6 cellular contexts compared by ENCODE assay signal in genomic region chr11:1347411-1347999, GRCh38. TPM values are rescaled to one million over a fixed set of nuclear protein-coding genes. Genes with fewer than 3 reads are reported as not detected.
A peak's percentile ranks its signal among the peaks of the same experiment; 100 is the strongest.
DNase-seq lines count a peak whose midpoint lies in the region; ATAC-seq, FAIRE-seq and TF ChIP-seq lines count a peak whose summit lies in the region.
"Not testable (repeated sequence)": the region's sequence is repeated elsewhere in the genome, so short reads cannot be mapped to it uniquely, and the experiment has no call there.

No MANE protein-coding gene starts in this region.

- not testable (repeated sequence) for TF ChIP-seq POLR2A in K562 (conservative IDR thresholded peaks at IDR 0.05); spleen (IDR thresholded peaks at IDR 0.05)

- not testable (repeated sequence) for TF ChIP-seq RAD21 in K562 (CRISPR knock-in tag; conservative IDR thresholded peaks at IDR 0.05 in 1 of 2, IDR thresholded peaks at IDR 0.05 in 1 of 2)

- H3K4me2 ChIP-seq in K562 (ENCODE audit: insufficient read depth, low read length): not testable (repeated sequence)

- peak; percentile 5 for DNase-seq in D341Med (ENCODE audit: low spot score)
- DNase-seq in K562 (ENCODE audit: extremely low read depth in 1 of 4, low spot score in 3 of 4): not testable (repeated sequence)
- peak; percentile 41 for DNase-seq in islet precursor cell
- peak; percentile 49 for DNase-seq in mesenteric fat pad (ENCODE audit: low spot score)
- peak; percentile 3 for DNase-seq in retina
- DNase-seq in spleen: peak; percentile 61

- CTCF ChIA-PET in K562 (lab: Yijun Ruan, JAX; ENCODE audit: low intra/inter-chr PET ratio): not testable (repeated sequence)

- in situ Hi-C loops in K562 (cut with MboI): not testable (repeated sequence)

- ATAC-seq in K562: not testable (repeated sequence)

- peaks cover 0 to 19% of the 10 kb centered on the region in 2 experiments; a peak in 2 of 5 replicates for H3K4me1 ChIP-seq in K562 (replicated peaks in 1 of 2; ENCODE audit: control insufficient read depth in 2 of 2, insufficient read depth in 2 of 2, low read length in 2 of 2)
- not testable (repeated sequence) for H3K4me1 ChIP-seq in spleen

- not testable (repeated sequence) for H3K79me2 ChIP-seq in K562 (ENCODE audit: control insufficient read depth, insufficient read depth, low read length)

- H3K9me3 ChIP-seq in K562 (replicated peaks; ENCODE audit: control insufficient read depth, insufficient read depth, low read depth, low read length); spleen: not testable (repeated sequence)

- H3K27me3 ChIP-seq in K562 (ENCODE audit: control insufficient read depth in 2 of 2, insufficient read depth in 2 of 2, low read length in 2 of 2) (peaks cover 32 to 71% of the 10 kb centered on the region in 2 experiments; a peak in 4 of 5 replicates), spleen (replicated peaks in 1 of 7) (peaks cover 0 to 10% (median 0%) of the 10 kb centered on the region in 7 donors)

- POLR2A ChIA-PET in K562 (lab: Yijun Ruan, JAX): not testable (repeated sequence)

- intact Hi-C loops in K562 (cut with micrococcal nuclease); spleen (cut with DNase I; ENCODE audit: low total_unique reads): not testable (repeated sequence)

- H3K9ac ChIP-seq in K562 (ENCODE audit: insufficient read depth in 1 of 2, low read depth in 2 of 2, low read length in 2 of 2): not testable (repeated sequence)

- not testable (repeated sequence) for H4K20me1 ChIP-seq in K562 (replicated peaks; ENCODE audit: control insufficient read depth, insufficient read depth, low read length)

- H3K27ac ChIP-seq in K562 (ENCODE audit: extremely low read depth, low read depth, low read length); spleen: not testable (repeated sequence)

- H2AFZ ChIP-seq in K562 (ENCODE audit: low read depth, low read length): not testable (repeated sequence)

- H3K4me3 ChIP-seq in K562, spleen: not testable (repeated sequence)

- not testable (repeated sequence) for H3K36me3 ChIP-seq in K562 (ENCODE audit: control insufficient read depth, insufficient read depth, low read length); spleen

- 4% methylated on average over 15 of the region's 18 CpGs for WGBS in K562 (ENCODE audit: insufficient coverage, low coverage, missing lambda C conversion rate)
- 92 to 95% (median 94%) methylated on average over 16 to 18 of the region's 18 CpGs for WGBS in spleen, 5 donors

- FAIRE-seq in K562 (lab: Jason Lieb, UNC): not testable (repeated sequence)

- not testable (repeated sequence) for BruUV-seq in K562 (replicated peaks; lab: Mats Ljungman, UMichigan)

- TF ChIP-seq CTCF in K562 (IDR thresholded peaks at IDR 0.05 in 2 of 3, conservative IDR thresholded peaks at IDR 0.05 in 1 of 3; ENCODE audit: insufficient read depth in 2 of 3, low read depth in 1 of 3, low read length in 3 of 3); spleen (IDR thresholded peaks at IDR 0.05 in 8 of 11, conservative IDR thresholded peaks at IDR 0.05 in 3 of 11): not testable (repeated sequence)

- TF ChIP-seq EP300 in K562 (IDR thresholded peaks at IDR 0.05; ENCODE audit: low read length): not testable (repeated sequence)

- H3K9me1 ChIP-seq in K562 (ENCODE audit: control insufficient read depth, insufficient read depth, low read length): not testable (repeated sequence)

TF ChIP-seq in K562, 482 proteins besides CTCF, POLR2A, EP300 and RAD21:
- TF ChIP-seq ZNF316 (IDR thresholded peaks at IDR 0.05): peak; percentile 37; the same call in 1 of the 2 replicates
- TF ChIP-seq C11orf30 (IDR thresholded peaks at IDR 0.05; ENCODE audit: low read depth): peak; percentile 14; the same call in 1 of the 2 replicates

RNA-seq across cellular contexts. Expression of gene TOLLIP, which starts 38.1 kb away (rescaled TPM):
- 28.7 and 53.4 TPM in 2 replicates for total RNA-seq in K562 (2011; cell fraction: chromatin; rRNA removed; ENCODE audit: low replicate concordance)
- total RNA-seq in K562 (2011; cell fraction: nucleolus; rRNA removed): 24.0 and 26.7 TPM in 2 replicates
- total RNA-seq in K562 (2011; cell fraction: nucleoplasm; rRNA removed): 23.5 and 24.4 TPM in 2 replicates
- total RNA-seq in K562 (2014; rRNA removed): 16.0 and 23.0 TPM in 2 replicates
- total RNA-seq in K562 (2014; rRNA removed; fragmentation: Illumina TruSeq; extraction: Trizol): 1.9 and 2.3 TPM in 2 replicates
- 6.9 and 7.1 TPM in 2 replicates for total RNA-seq in K562 (2015; rRNA removed; fragmentation: Illumina TruSeq; extraction: Trizol)
- total RNA-seq in K562 (2021): 22.8 and 25.4 TPM in 2 replicates
- polyA plus RNA-seq in K562 (2011; rRNA removed): 13.5 and 16.4 TPM in 2 replicates
- 15.0 and 35.2 TPM in 2 replicates for polyA plus RNA-seq in K562 (2011; cell fraction: cytosol; rRNA removed)
- 21.5 and 35.3 TPM in 2 replicates for polyA plus RNA-seq in K562 (2011; cell fraction: nucleus; rRNA removed)
- 20.3 and 28.2 TPM in 2 replicates for polyA plus RNA-seq in K562 (2012)
- polyA plus RNA-seq in K562 (2014; fragmentation: Illumina TruSeq; extraction: Trizol): 4.9 and 13.1 TPM in 2 replicates
- polyA plus RNA-seq in K562 (2014; fragmentation: Nextera tagmentation; extraction: Ambion mirVana): under 1 TPM; 0.23 to 0.41 TPM
- 13.3 and 15.4 TPM in 2 replicates for polyA plus RNA-seq in K562 (2014; rRNA removed)
- 6.0 and 11.6 TPM in 2 replicates for polyA minus RNA-seq in K562 (2011; rRNA and poly(A)+ RNA removed)
- polyA minus RNA-seq in K562 (2011; cell fraction: cytosol; rRNA and poly(A)+ RNA removed): 10.5 and 28.4 TPM in 2 replicates
- polyA minus RNA-seq in K562 (2011; cell fraction: nucleus; rRNA and poly(A)+ RNA removed): 9.6 and 13.5 TPM in 2 replicates
- total RNA-seq in mesenteric fat pad: 63.6 TPM
- 10 to 100 TPM; 44.3 to 67.4 (median 59.8) TPM for total RNA-seq in spleen
- polyA plus RNA-seq in spleen: 10 to 100 TPM; 16.1 to 35.8 (median 18.7) TPM

RNA-seq across cellular contexts. Expression of gene BRSK2, which starts 42.2 kb away (rescaled TPM):
- total RNA-seq in K562 (2011; cell fraction: chromatin; rRNA removed; ENCODE audit: low replicate concordance): 0.84 and 4.1 TPM in 2 replicates
- 1.8 and 2.1 TPM in 2 replicates for total RNA-seq in K562 (2011; cell fraction: nucleolus; rRNA removed)
- 0.84 and 1.2 TPM in 2 replicates for total RNA-seq in K562 (2011; cell fraction: nucleoplasm; rRNA removed)
- not detected in 2 replicates for total RNA-seq in K562 (2014; rRNA removed)
- total RNA-seq in K562 (2014; rRNA removed; fragmentation: Illumina TruSeq; extraction: Trizol): not detected in 2 replicates
- 0.19 TPM in 1 of 2 replicates, not detected in the other for total RNA-seq in K562 (2015; rRNA removed; fragmentation: Illumina TruSeq; extraction: Trizol)
- 0.22 TPM in 2 replicates for total RNA-seq in K562 (2021)
- polyA plus RNA-seq in K562 (2011; rRNA removed): 0.14 and 0.24 TPM in 2 replicates
- 0.34 and 0.55 TPM in 2 replicates for polyA plus RNA-seq in K562 (2011; cell fraction: cytosol; rRNA removed)
- polyA plus RNA-seq in K562 (2011; cell fraction: nucleus; rRNA removed): 0.65 and 2.2 TPM in 2 replicates
- 0.18 and 0.24 TPM in 2 replicates for polyA plus RNA-seq in K562 (2012)
- 0.06 and 0.44 TPM in 2 replicates for polyA plus RNA-seq in K562 (2014; fragmentation: Illumina TruSeq; extraction: Trizol)
- polyA plus RNA-seq in K562 (2014; fragmentation: Nextera tagmentation; extraction: Ambion mirVana): not detected
- polyA plus RNA-seq in K562 (2014; rRNA removed): 0.46 and 0.52 TPM in 2 replicates
- 0.39 TPM in 1 of 2 replicates, not detected in the other for polyA minus RNA-seq in K562 (2011; rRNA and poly(A)+ RNA removed)
- not detected in 2 replicates for polyA minus RNA-seq in K562 (2011; cell fraction: cytosol; rRNA and poly(A)+ RNA removed)
- 0.56 and 1.2 TPM in 2 replicates for polyA minus RNA-seq in K562 (2011; cell fraction: nucleus; rRNA and poly(A)+ RNA removed)
- 1.4 TPM for total RNA-seq in mesenteric fat pad
- under 1 TPM; 0.26 to 0.77 (median 0.47) TPM for total RNA-seq in spleen
- polyA plus RNA-seq in spleen: 1 to 10 TPM in 1 of 3 donors, under 1 TPM in 2; 0.17 to 1.5 (median 0.32) TPM
